Comparison of ENCODE assay signal across 8 cellular contexts in the genomic region with DNA sequence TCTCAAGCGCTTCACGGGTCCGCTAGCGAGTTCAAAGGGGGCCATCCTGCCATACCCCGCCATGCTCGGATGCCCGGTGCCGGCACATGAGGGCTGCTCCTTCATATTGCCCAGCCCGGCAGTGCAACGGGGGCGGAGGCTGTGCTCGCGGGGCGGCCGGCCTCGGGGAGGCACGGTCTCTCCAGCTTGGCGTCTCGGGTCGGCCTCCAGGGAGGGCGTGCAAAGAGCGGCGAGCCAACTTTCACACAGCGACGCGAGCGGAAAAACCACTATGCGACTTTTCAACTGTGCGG.
DNase-seq lines count a peak whose midpoint lies in the region; ATAC-seq, FAIRE-seq and TF ChIP-seq lines count a peak whose summit lies in the region.

No MANE protein-coding gene starts in this region.

- WGBS in testis, 2 donors: 2% methylated on average over 29 of the region's 29 CpGs; no CpG with 5 or more reads in 1 of the 2 donors

- TF ChIP-seq CTCF in GM12875 (IDR thresholded peaks at IDR 0.05; ENCODE audit: borderline replicate concordance, insufficient read depth, low read depth, low read length) (no peak), ascending aorta (IDR thresholded peaks at IDR 0.05) (no peak), kidney (IDR thresholded peaks at IDR 0.05; ENCODE audit: borderline replicate concordance, extremely low read depth, insufficient read depth) (no peak), testis (IDR thresholded peaks at IDR 0.05) (no peak)

- peak; percentile 47 for ATAC-seq in HG03095 (IDR thresholded peaks at IDR 0.05; ENCODE audit: unreplicated experiment)
- no peak for ATAC-seq in HG03159 (IDR thresholded peaks at IDR 0.05; ENCODE audit: unreplicated experiment)
- no peak for ATAC-seq in HG02852 (IDR thresholded peaks at IDR 0.05; ENCODE audit: unreplicated experiment)

- H3K27me3 ChIP-seq in ascending aorta (no peaks in the 10 kb centered on the region), testis (no peaks in the 10 kb centered on the region)

- peak overlapping the region; percentile 51 to 82 for H3K27ac ChIP-seq in ascending aorta
- H3K27ac ChIP-seq in kidney (ENCODE audit: low read depth in 2 of 2, low read length in 2 of 2): peak overlapping the region; percentile 2 to 57
- H3K27ac ChIP-seq in testis: peak overlapping the region in 1 of 2 donors; percentile 39

- intact Hi-C loops in ascending aorta (cut with DNase I) (loop anchor here (1.0 to 10.0 kb wide), 4 partner anchors 88 to 154 kb away; no protein-coding TSS in a partner anchor), kidney (cut with DNase I) (no loop called here), testis (cut with DNase I; ENCODE audit: low total_unique reads) (no loop called here)

- TF ChIP-seq POLR2A in testis (IDR thresholded peaks at IDR 0.05): no peak

- peak overlapping the region; percentile 46 for H3K4me3 ChIP-seq in GM12875 (ENCODE audit: low read depth, low read length)
- H3K4me3 ChIP-seq in ascending aorta: peak overlapping the region; percentile 78 to 80
- peak overlapping the region; percentile 25 to 50 for H3K4me3 ChIP-seq in kidney (ENCODE audit: low read length in 2 of 2)
- peak overlapping the region; percentile 50 to 75 for H3K4me3 ChIP-seq in testis

- H3K9me3 ChIP-seq in ascending aorta (no peaks in the 10 kb centered on the region), kidney (ENCODE audit: control insufficient read depth in 1 of 2, low read length in 2 of 2) (no peaks in the 10 kb centered on the region), testis (no peaks in the 10 kb centered on the region)

- no peak for FAIRE-seq in kidney (lab: Jason Lieb, UNC)

- H3K36me3 ChIP-seq in ascending aorta (no peaks in the 10 kb centered on the region), kidney (ENCODE audit: control insufficient read depth in 1 of 2, insufficient read depth in 2 of 2, low read length in 2 of 2) (no peaks in the 10 kb centered on the region), testis (ENCODE audit: low read depth, missing control alignments) (no peaks in the 10 kb centered on the region)

- DNase-seq in ascending aorta (ENCODE audit: low spot score in 2 of 2) (no peak), kidney (no peak), testis (no peak), NCI-H1105 treated with DMSO at 0.1 percent for 48 hours (lab: John Stamatoyannopoulos, UW) (no peak)

- peaks cover 0 to 22% of the 10 kb centered on the region in 2 donors for H3K4me1 ChIP-seq in ascending aorta
- no peaks in the 10 kb centered on the region for H3K4me1 ChIP-seq in kidney (ENCODE audit: control insufficient read depth in 1 of 2, insufficient read depth in 1 of 2, low read depth in 1 of 2, low read length in 2 of 2)
- no peaks in the 10 kb centered on the region for H3K4me1 ChIP-seq in testis

- H3K9ac ChIP-seq in kidney (ENCODE audit: low read length in 2 of 2): no peak overlapping the region
